30 cellular contexts compared by ENCODE assay signal in the genomic region with DNA sequence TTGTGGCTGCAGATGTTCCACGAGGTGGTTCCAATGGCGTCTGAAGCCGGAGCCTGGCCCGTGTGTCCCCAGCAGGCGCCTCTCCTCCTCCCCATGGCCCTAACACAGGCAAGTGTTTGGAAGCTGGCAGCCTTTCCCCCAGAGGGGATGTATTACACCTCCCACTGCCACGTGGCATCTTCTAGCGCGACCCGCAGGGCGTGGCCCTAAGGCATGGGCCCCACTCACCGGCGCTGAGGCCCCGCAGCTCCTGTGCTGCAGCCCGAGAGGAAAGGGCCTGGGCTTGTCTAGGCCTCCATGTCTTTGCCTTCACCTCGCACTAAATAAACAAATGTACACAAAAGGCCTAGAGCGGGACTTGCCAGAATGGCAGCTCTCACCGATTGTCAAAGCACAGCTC. TPM values are rescaled to one million over a fixed set of nuclear protein-coding genes. Genes with fewer than 3 reads are reported as not detected.
DNase-seq lines count a peak whose midpoint lies in the region; ATAC-seq, FAIRE-seq and TF ChIP-seq lines count a peak whose summit lies in the region.
"Had no signal": no experiment of that assay in that cellular context is flagged by ENCODE, and none has a peak within 500 bp of the region (broad histone marks: within the 10 kb centered on the region; RNA-seq: fewer than 3 reads in every experiment).

No MANE protein-coding gene starts in this region.

- FAIRE-seq in frontal cortex (lab: Jason Lieb, UNC), result no peak
- FAIRE-seq: GM18507, RCC 7860 had no signal

- H3K9me3 ChIP-seq in prostate gland, result no peaks in the 10 kb centered on the region
- H3K9me3 ChIP-seq: BLaER1, heart right ventricle, lower lobe of right lung, mucosa of descending colon, sigmoid colon, SJCRH30, testis had no signal

- no peaks in the 10 kb centered on the region for H3K27me3 Mint-ChIP-seq in activated naive CD4-positive, alpha-beta T cell treated with anti-CD3 and anti-CD28 coated beads, Interleukin-2, amount 10 ng/mL, durations not matched to agents 7 days and 5 days
- peaks cover 6% of the 10 kb centered on the region for H3K27me3 Mint-ChIP-seq in endothelial cell (ENCODE audit: unreplicated experiment)
- no peaks in the 10 kb centered on the region for H3K27me3 Mint-ChIP-seq in chondrocyte (ENCODE audit: low read depth)
- H3K27me3 Mint-ChIP-seq: T-cell had no signal

- no peaks in the 10 kb centered on the region for H3K9me3 Mint-ChIP-seq in activated naive CD4-positive, alpha-beta T cell treated with anti-CD3 and anti-CD28 coated beads, Interleukin-2, amount 50 U/mL, for 72 hours
- no peaks in the 10 kb centered on the region for H3K9me3 Mint-ChIP-seq in activated naive CD4-positive, alpha-beta T cell treated with anti-CD3 and anti-CD28 coated beads, Interleukin-2, amount 10 ng/mL, durations not matched to agents 7 days and 5 days
- H3K9me3 Mint-ChIP-seq in endothelial cell (ENCODE audit: unreplicated experiment) (no peaks in the 10 kb centered on the region), chondrocyte (ENCODE audit: low read depth) (no peaks in the 10 kb centered on the region)
- H3K9me3 Mint-ChIP-seq: nephron, T-cell had no signal

- no peaks in the 10 kb centered on the region for H3K36me3 Mint-ChIP-seq in activated naive CD4-positive, alpha-beta T cell treated with anti-CD3 and anti-CD28 coated beads, Interleukin-2, amount 50 U/mL, for 72 hours
- peaks cover 46% of the 10 kb centered on the region for H3K36me3 Mint-ChIP-seq in activated naive CD4-positive, alpha-beta T cell treated with anti-CD3 and anti-CD28 coated beads, Interleukin-2, amount 10 ng/mL, durations not matched to agents 7 days and 5 days
- H3K36me3 Mint-ChIP-seq in endothelial cell (ENCODE audit: low read depth, unreplicated experiment) (peaks cover 33% of the 10 kb centered on the region), chondrocyte (ENCODE audit: low read depth) (peaks cover 25% of the 10 kb centered on the region)

- no peak for ATAC-seq in activated naive CD4-positive, alpha-beta T cell treated with anti-CD3 and anti-CD28 coated beads, Interleukin-2, amount 50 U/mL, for 72 hours
- ATAC-seq: heart right ventricle, lower lobe of right lung, mucosa of descending colon, T-cell had no signal

- no peaks in the 10 kb centered on the region for H3K27me3 ChIP-seq in prostate gland (replicated peaks; ENCODE audit: insufficient read depth)
- H3K27me3 ChIP-seq: BLaER1, heart right ventricle, sigmoid colon, SJCRH30, testis had no signal

- TF ChIP-seq CTCF in endothelial cell (IDR thresholded peaks at IDR 0.05; ENCODE audit: unreplicated experiment) (no peak), prostate gland (IDR thresholded peaks at IDR 0.05) (no peak), chondrocyte (IDR thresholded peaks at IDR 0.05) (no peak)

- peaks cover 41% of the 10 kb centered on the region for H3K4me1 ChIP-seq in prostate gland (replicated peaks)
- H3K4me1 ChIP-seq: SJCRH30 had no signal

- H3K4me3 ChIP-seq in prostate gland, result no peak overlapping the region
- H3K4me3 ChIP-seq: BLaER1, heart right ventricle, lower lobe of right lung, mucosa of descending colon, sigmoid colon, SJCRH30, testis had no signal

- intact Hi-C loops in prostate gland (cut with DNase I), result no loop called here

- no peaks in the 10 kb centered on the region for H3K36me3 ChIP-seq in prostate gland

- CTCF ChIA-PET in activated naive CD4-positive, alpha-beta T cell treated with anti-CD3 and anti-CD28 coated beads, Interleukin-2, amount 10 ng/mL, durations not matched to agents 7 days and 5 days (lab: Charles Lee), result interaction anchor here (1.1 kb wide), 1 partner anchor 25 kb away, joined by 3 read pairs; no protein-coding TSS in a partner anchor

- no peak for TF ChIP-seq POLR2A in prostate gland (IDR thresholded peaks at IDR 0.05)

- WGBS in prostate gland, result 57% methylated on average over 17 of the region's 17 CpGs

- no peak for DNase-seq in activated naive CD4-positive, alpha-beta T cell treated with anti-CD3 and anti-CD28 coated beads, Interleukin-2, amount 50 U/mL, for 72 hours (ENCODE audit: low spot score in 2 of 2)
- no peak for DNase-seq in activated naive CD4-positive, alpha-beta T cell treated with anti-CD3 and anti-CD28 coated beads, Interleukin-2, amount 10 ng/mL, durations not matched to agents 7 days and 5 days
- DNase-seq in NCI-H345 treated with DMSO at 0.1 percent for 48 hours (lab: John Stamatoyannopoulos, UW; ENCODE audit: unreplicated experiment) (peak; percentile 67), endothelial cell (ENCODE audit: low spot score) (no peak), prostate gland (ENCODE audit: low spot score) (no peak), frontal cortex (ENCODE audit: low spot score in 2 of 2) (no peak), chondrocyte (ENCODE audit: low spot score) (no peak)
- DNase-seq in activated CD4-positive, CD25-positive, alpha-beta regulatory T cell treated with anti-CD3 and anti-CD28 coated beads, Interleukin-2, amount 50 U/mL, for 72 hours, result no peak
- DNase-seq: activated CD4-positive, CD25-positive, alpha-beta regulatory T cell; activated naive CD4-positive, alpha-beta T cell; activated T-cell treated with anti-CD3 and anti-CD28 coated beads for 4 hours; cerebellar nuclear complex; effector CD8-positive, alpha-beta T cell; foreskin fibroblast; H7; heart right ventricle; IMR-90; lower lobe of right lung; mucosa of descending colon; NCI-H1694; NCI-H69; sigmoid colon; SJCRH30; stimulated activated naive CD4-positive, alpha-beta T cell treated with Interleukin-2 at 50 U/mL for 16 hours; T-cell; testis had no signal

- H3K27ac ChIP-seq in prostate gland, result peak overlapping the region; percentile 53 to 66
- H3K27ac ChIP-seq: BLaER1, heart right ventricle, lower lobe of right lung, SJCRH30, testis had no signal

- peak overlapping the region; percentile 44 to 50 for H3K27ac Mint-ChIP-seq in activated naive CD4-positive, alpha-beta T cell treated with anti-CD3 and anti-CD28 coated beads, Interleukin-2, amount 50 U/mL, for 72 hours
- no peak overlapping the region for H3K27ac Mint-ChIP-seq in activated naive CD4-positive, alpha-beta T cell treated with anti-CD3 and anti-CD28 coated beads, Interleukin-2, amount 10 ng/mL, durations not matched to agents 7 days and 5 days
- H3K27ac Mint-ChIP-seq in endothelial cell (ENCODE audit: unreplicated experiment), result peak overlapping the region; percentile 57
- no peak overlapping the region for H3K27ac Mint-ChIP-seq in chondrocyte (ENCODE audit: unreplicated experiment)
- H3K27ac Mint-ChIP-seq: nephron, T-cell had no signal

- no peak overlapping the region for H3K4me3 Mint-ChIP-seq in activated naive CD4-positive, alpha-beta T cell treated with anti-CD3 and anti-CD28 coated beads, Interleukin-2, amount 10 ng/mL, durations not matched to agents 7 days and 5 days
- H3K4me3 Mint-ChIP-seq in endothelial cell (ENCODE audit: unreplicated experiment) (no peak overlapping the region), chondrocyte (ENCODE audit: unreplicated experiment) (no peak overlapping the region)
- H3K4me3 Mint-ChIP-seq: nephron, T-cell had no signal

- H3K4me1 Mint-ChIP-seq in activated naive CD4-positive, alpha-beta T cell treated with anti-CD3 and anti-CD28 coated beads, Interleukin-2, amount 10 ng/mL, durations not matched to agents 7 days and 5 days, result no peaks in the 10 kb centered on the region
- H3K4me1 Mint-ChIP-seq in endothelial cell (ENCODE audit: unreplicated experiment), result no peaks in the 10 kb centered on the region
- no peaks in the 10 kb centered on the region for H3K4me1 Mint-ChIP-seq in chondrocyte (ENCODE audit: low read depth)
- H3K4me1 Mint-ChIP-seq: T-cell had no signal

RNA-seq across cellular contexts. Expression of a gene that starts 37.9 kb away (rescaled TPM):
- total RNA-seq in activated naive CD4-positive, alpha-beta T cell treated with anti-CD3 and anti-CD28 coated beads, Interleukin-2, amount 50 U/mL, for 72 hours, result 1 to 10 TPM; 6.7 to 7.2 TPM
- total RNA-seq in endothelial cell (ENCODE audit: unreplicated experiment) (22.6 TPM), prostate gland (10 to 100 TPM; 24.4 to 49.6 TPM), frontal cortex (17.9 TPM), chondrocyte (15.7 to 20.1 TPM (median 18.8 TPM) in 3 replicates)

RNA-seq across cellular contexts. Expression of a gene that starts 38.1 kb away (rescaled TPM):
- total RNA-seq in activated naive CD4-positive, alpha-beta T cell treated with anti-CD3 and anti-CD28 coated beads, Interleukin-2, amount 50 U/mL, for 72 hours, result 10 to 100 TPM; 42.9 to 50.2 TPM
- total RNA-seq in endothelial cell (ENCODE audit: unreplicated experiment) (34.1 TPM), prostate gland (100 to 1,000 TPM; 153 to 172 TPM), frontal cortex (21.6 TPM), chondrocyte (46.6 to 48.9 TPM (median 47.1 TPM) in 3 replicates)

Comparison
In these comparisons a context has a peak if more than half of its experiments do, and no peak if none do; other contexts are left out.
1. H3K27ac Mint-ChIP-seq: peak in activated naive CD4-positive, alpha-beta T cell treated with anti-CD3 and anti-CD28 coated beads, Interleukin-2, amount 50 U/mL, for 72 hours (2 of 2) and endothelial cell (single experiment); none in activated naive CD4-positive, alpha-beta T cell treated with anti-CD3 and anti-CD28 coated beads, Interleukin-2, amount 10 ng/mL, durations not matched to agents 7 days and 5 days (single experiment) and chondrocyte (single experiment).